8 cellular contexts compared by ENCODE assay signal in the genomic region with DNA sequence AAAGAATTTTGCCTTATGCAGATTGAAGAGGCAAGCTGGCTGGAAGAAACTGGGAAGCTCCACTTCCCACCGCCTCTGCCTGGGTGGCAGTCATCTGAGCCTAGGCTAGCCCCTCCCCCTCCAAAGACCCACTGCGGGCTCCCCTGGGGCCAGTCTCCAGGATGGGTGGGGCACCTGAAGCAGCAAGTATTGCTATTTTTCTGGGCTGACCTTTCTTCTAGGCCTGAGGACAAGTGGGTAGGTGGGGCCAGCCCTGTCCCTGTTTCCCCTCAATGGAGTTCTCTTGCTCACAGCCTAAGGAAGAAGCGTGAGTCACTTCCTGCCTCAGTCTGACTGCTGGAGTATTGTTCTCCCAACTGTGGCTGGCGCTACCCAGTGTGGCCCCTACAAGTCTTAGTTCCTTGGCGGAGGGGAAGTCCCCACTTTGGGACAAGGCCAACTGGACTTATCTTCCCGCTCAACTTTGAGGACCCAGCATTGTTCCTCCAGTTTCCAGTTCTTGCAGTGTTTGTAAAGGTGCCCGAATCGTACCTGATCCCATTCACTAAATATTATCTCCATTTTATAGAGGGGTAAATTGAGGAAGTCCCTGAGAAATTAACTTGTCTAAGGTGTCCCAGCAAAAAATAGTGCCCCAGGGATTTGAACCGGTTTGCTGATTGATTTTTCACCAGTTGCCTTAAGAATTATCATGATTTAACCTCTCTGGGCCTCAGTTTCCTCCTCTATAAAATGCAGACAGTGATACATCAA. TPM values are rescaled to one million over a fixed set of nuclear protein-coding genes. Genes with fewer than 3 reads are reported as not detected.
DNase-seq lines count a peak whose midpoint lies in the region; ATAC-seq, FAIRE-seq and TF ChIP-seq lines count a peak whose summit lies in the region.

No MANE protein-coding gene starts in this region.

- TF ChIP-seq CTCF in RWPE1 (conservative IDR thresholded peaks at IDR 0.05; ENCODE audit: low read depth), result no peak
- TF ChIP-seq CTCF in brain (conservative IDR thresholded peaks at IDR 0.05), result no peak
- TF ChIP-seq CTCF in D721Med (IDR thresholded peaks at IDR 0.05; ENCODE audit: insufficient read depth, missing control alignments), result no peak

- H3K27me3 Mint-ChIP-seq in brain, result peaks cover 11% of the 10 kb centered on the region
- peaks cover 13 to 24% (median 16%) of the 10 kb centered on the region in 3 donors for H3K27me3 Mint-ChIP-seq in immature natural killer cell (ENCODE audit: low read depth in 3 of 3)

- ATAC-seq in HG02981 (IDR thresholded peaks at IDR 0.05; ENCODE audit: unreplicated experiment), result no peak

- peaks cover 60% of the 10 kb centered on the region for H3K4me1 Mint-ChIP-seq in brain
- H3K4me1 Mint-ChIP-seq in immature natural killer cell, result peaks cover 45 to 58% of the 10 kb centered on the region in 2 donors

- DNase-seq in activated T-cell treated with anti-CD3 and anti-CD28 coated beads for 1 hour (ENCODE audit: low read depth) (peak; percentile 17), activated T-cell treated with anti-CD3 and anti-CD28 coated beads for 4 hours (no peak), RWPE1 (ENCODE audit: low spot score) (peak; percentile 80), immature natural killer cell (no peak), D721Med (ENCODE audit: insufficient read length, low spot score) (no peak)

- CTCF ChIA-PET in RWPE1 (lab: Yijun Ruan, JAX), result interaction anchor here (0.6 to 0.8 kb wide), 2 partner anchors 59 to 1689 kb away, joined by 3 to 6 read pairs; no protein-coding TSS in a partner anchor

- POLR2A ChIA-PET in RWPE1 (lab: Yijun Ruan, JAX; ENCODE audit: low non-redundant PET), result interaction anchor here (0.6 to 1.1 kb wide), 2 partner anchors 10 to 31 kb away, joined by 3 to 5 read pairs; no protein-coding TSS in a partner anchor

- peak overlapping the region in 4 of 5 experiments; percentile 83 to 96 (median 92) for H3K27ac Mint-ChIP-seq in brain
- H3K27ac Mint-ChIP-seq in immature natural killer cell, result peak overlapping the region; percentile 84 to 96 (median 92)

- peak overlapping the region in 6 of 7 experiments; percentile 74 to 94 (median 87) for H3K4me3 ChIP-seq in skin epidermis

- H3K4me3 Mint-ChIP-seq in brain (peak overlapping the region; percentile 86 to 93 (median 89)), immature natural killer cell (peak overlapping the region; percentile 86 to 92 (median 91))

- FAIRE-seq in D721Med (lab: Jason Lieb, UNC), result no peak

- H3K9me3 Mint-ChIP-seq in brain (no peaks in the 10 kb centered on the region), immature natural killer cell (no peaks in the 10 kb centered on the region)

- H3K36me3 Mint-ChIP-seq in brain, result no peaks in the 10 kb centered on the region
- no peaks in the 10 kb centered on the region for H3K36me3 Mint-ChIP-seq in immature natural killer cell

- H3K27ac ChIP-seq in RWPE1 (peak overlapping the region; percentile 88), skin epidermis (peak overlapping the region in 20 of 21 experiments; percentile 92 to 99 (median 98))

RNA-seq across cellular contexts. Expression of gene FURIN, which starts 1.4 kb away (rescaled TPM):
- 22.9 TPM for polyA plus RNA-seq in brain (ENCODE audit: insufficient read depth, low read depth, low replicate concordance)
- 10 to 100 TPM; 18.2 to 22.8 (median 20.8) TPM for polyA plus RNA-seq in immature natural killer cell

RNA-seq across cellular contexts. Expression of gene FES, which starts 14.5 kb away (rescaled TPM):
- polyA plus RNA-seq in brain (ENCODE audit: insufficient read depth, low read depth, low replicate concordance) (4.1 TPM), immature natural killer cell (10 to 100 TPM; 28.6 to 73.2 (median 53.5) TPM)

RNA-seq across cellular contexts. Expression of gene MAN2A2, which starts 33.3 kb away (rescaled TPM):
- polyA plus RNA-seq in brain (ENCODE audit: insufficient read depth, low read depth, low replicate concordance) (58.2 TPM), immature natural killer cell (1 to 10 TPM; 4.1 to 7.4 (median 5.4) TPM)

Comparison
In these comparisons a context has a peak if more than half of its experiments do, and no peak if none do; other contexts are left out.
1. DNase-seq: peak in activated T-cell treated with anti-CD3 and anti-CD28 coated beads for 1 hour (single experiment) and RWPE1 (single experiment); none in activated T-cell treated with anti-CD3 and anti-CD28 coated beads for 4 hours (single experiment), immature natural killer cell (0 of 3) and D721Med (single experiment).